1 cellular context compared by ENCODE assay signal in genomic region chr17:77216435-77216980, GRCh38.
TF ChIP-seq lines count a peak whose summit lies in the region.

No MANE protein-coding gene starts in this region.

TF ChIP-seq in GM12878, 131 proteins besides CTCF, POLR2A, EP300 and RAD21 (continued from another document):
- TF ChIP-seq TARDBP (IDR thresholded peaks at IDR 0.05; ENCODE audit: borderline replicate concordance) (no peak), ZNF24 (IDR thresholded peaks at IDR 0.05) (no peak), POLR2AphosphoS5 (IDR thresholded peaks at IDR 0.05; ENCODE audit: low read length) (no peak)
